8 cellular contexts compared by ENCODE assay signal in the genomic region with DNA sequence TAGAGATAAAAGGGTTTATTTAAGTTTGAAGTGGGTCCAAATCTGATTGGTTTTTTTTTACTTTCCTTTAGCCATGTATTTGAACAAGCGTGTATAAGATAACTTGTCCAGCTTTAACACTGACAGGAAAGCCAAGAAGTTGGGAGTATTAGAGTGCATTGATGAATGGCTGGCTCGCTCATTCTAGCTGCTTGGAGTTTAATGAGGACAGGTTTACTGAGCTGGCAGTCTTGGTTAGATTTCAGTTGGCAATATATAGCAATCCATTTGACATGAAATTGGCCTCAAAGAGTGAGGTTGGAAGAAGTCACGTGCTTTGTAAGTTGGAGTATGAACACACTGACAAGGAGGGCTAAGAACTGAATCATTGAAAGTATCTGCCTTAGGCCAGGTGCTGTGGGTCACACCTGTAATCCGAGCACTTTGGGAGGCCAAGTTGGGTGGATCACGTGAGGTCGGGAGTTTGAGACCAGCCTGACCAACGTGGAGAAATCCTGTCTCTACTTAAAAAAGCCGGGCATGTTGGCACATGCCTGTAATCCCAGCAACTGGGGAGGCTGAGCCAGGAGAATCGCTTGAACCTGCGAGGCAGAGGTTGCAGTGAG. TPM values are rescaled to one million over a fixed set of nuclear protein-coding genes. Genes with fewer than 3 reads are reported as not detected.
A peak's percentile ranks its signal among the peaks of the same experiment; 100 is the strongest.
DNase-seq lines count a peak whose midpoint lies in the region; ATAC-seq and TF ChIP-seq lines count a peak whose summit lies in the region.

No MANE protein-coding gene starts in this region.

- H3K9ac ChIP-seq in smooth muscle cell (ENCODE audit: low read depth), result no peak overlapping the region

- H3K4me1 ChIP-seq in hepatocyte (ENCODE audit: insufficient read depth) (peaks cover 51% of the 10 kb centered on the region), smooth muscle cell (ENCODE audit: low read depth) (peaks cover 9% of the 10 kb centered on the region), tibial nerve (peaks cover 0 to 68% (median 19%) of the 10 kb centered on the region in 4 donors)

- peaks cover 89% of the 10 kb centered on the region for H3K36me3 Mint-ChIP-seq in activated B cell treated with CpG ODN at 0.5 μM for 24 hours (ENCODE audit: low read depth)

- H3K4me3 Mint-ChIP-seq in activated B cell treated with CpG ODN at 0.5 μM for 24 hours, result no peak overlapping the region

- peak overlapping the region; percentile 12 for H3K27ac ChIP-seq in hepatocyte
- peak overlapping the region; percentile 67 for H3K27ac ChIP-seq in smooth muscle cell (ENCODE audit: low read depth)
- peak overlapping the region in 1 of 4 donors; percentile 30 for H3K27ac ChIP-seq in tibial nerve

- TF ChIP-seq POLR2A in tibial nerve (IDR thresholded peaks at IDR 0.05), result no peak

- peak overlapping the region; percentile 60 for H3K27ac Mint-ChIP-seq in activated B cell treated with CpG ODN at 0.5 μM for 24 hours

- H3K9me2 ChIP-seq in hepatocyte (replicated peaks; ENCODE audit: insufficient read depth), result no peaks in the 10 kb centered on the region

- H2AFZ ChIP-seq in hepatocyte (no peak overlapping the region), smooth muscle cell (ENCODE audit: low read depth) (no peak overlapping the region)

- H3K79me2 ChIP-seq in hepatocyte, result peaks cover 48% of the 10 kb centered on the region
- H3K79me2 ChIP-seq in smooth muscle cell (ENCODE audit: low read depth), result peaks cover 46% of the 10 kb centered on the region

- peak overlapping the region; percentile 28 for H3K4me2 ChIP-seq in hepatocyte
- H3K4me2 ChIP-seq in smooth muscle cell, result no peak overlapping the region

- H4K20me1 ChIP-seq in hepatocyte (ENCODE audit: insufficient read depth, poor library complexity, severe bottlenecking) (peaks cover 77% of the 10 kb centered on the region), smooth muscle cell (ENCODE audit: low read depth) (peaks cover 100% of the 10 kb centered on the region)

- no peaks in the 10 kb centered on the region for H3K27me3 Mint-ChIP-seq in activated B cell treated with CpG ODN at 0.5 μM for 24 hours

- CTCF ChIA-PET in activated B cell treated with CpG ODN at 0.5 μM for 24 hours (lab: Charles Lee), result interaction anchor here (1.0 to 4.4 kb wide), 2 partner anchors 151 to 175 kb away, joined by 3 to 19 read pairs; no protein-coding TSS in a partner anchor

- peak; percentile 3 for DNase-seq in activated CD4-positive, CD25-positive, alpha-beta regulatory T cell treated with anti-CD3 and anti-CD28 coated beads, Interleukin-2, amount 50 U/mL, for 72 hours
- DNase-seq in activated CD4-positive, CD25-positive, alpha-beta regulatory T cell (lab: John Stamatoyannopoulos, UW), result no peak
- DNase-seq in activated B cell treated with CpG ODN at 0.5 μM for 24 hours, result no peak
- DNase-seq in hepatocyte (ENCODE audit: low spot score), result no peak
- DNase-seq in smooth muscle cell (lab: John Stamatoyannopoulos, UW; ENCODE audit: unreplicated experiment), result no peak
- no peak for DNase-seq in tibial nerve (ENCODE audit: low spot score in 2 of 2)
- DNase-seq in T1000 (lab: John Stamatoyannopoulos, UW), result no peak

- no peaks in the 10 kb centered on the region for H3K9me3 Mint-ChIP-seq in activated B cell treated with CpG ODN at 0.5 μM for 24 hours

- H3K36me3 ChIP-seq in hepatocyte (replicated peaks; ENCODE audit: insufficient read depth, low read depth) (peaks cover 7% of the 10 kb centered on the region), smooth muscle cell (ENCODE audit: low read depth) (peaks cover 27% of the 10 kb centered on the region), tibial nerve (peaks cover 0 to 100% (median 21%) of the 10 kb centered on the region in 3 donors)

- WGBS in hepatocyte (ENCODE audit: low lambda C conversion rate, missing lambda C conversion rate), result 77% methylated on average over 10 of the region's 10 CpGs
- 78% methylated on average over 10 of the region's 10 CpGs for WGBS in smooth muscle cell (ENCODE audit: low lambda C conversion rate)
- WGBS in tibial nerve, 2 donors, result 81 to 82% methylated on average over 10 of the region's 10 CpGs

- TF ChIP-seq EP300 in tibial nerve (IDR thresholded peaks at IDR 0.05), result no peak

- intact Hi-C loops in activated B cell treated with CpG ODN at 0.5 μM for 24 hours (cut with micrococcal nuclease), result no loop called here

- peaks cover 61% of the 10 kb centered on the region for H3K4me1 Mint-ChIP-seq in activated B cell treated with CpG ODN at 0.5 μM for 24 hours

- H3K4me3 ChIP-seq in hepatocyte (no peak overlapping the region), smooth muscle cell (no peak overlapping the region), tibial nerve (no peak overlapping the region)

- H3K27me3 ChIP-seq in hepatocyte (no peaks in the 10 kb centered on the region), smooth muscle cell (ENCODE audit: low read depth) (no peaks in the 10 kb centered on the region), tibial nerve (no peaks in the 10 kb centered on the region)

- POLR2A ChIA-PET in activated B cell treated with CpG ODN at 0.5 μM for 24 hours (lab: Charles Lee), result interaction anchor here (1.0 to 6.6 kb wide), 5 partner anchors 8 to 146 kb away, joined by 3 to 83 read pairs (median 5); a partner anchor contains a TSS

- peaks cover 92% of the 10 kb centered on the region for H3F3A ChIP-seq in smooth muscle cell (ENCODE audit: low read depth)

- H3K9me3 ChIP-seq in hepatocyte (ENCODE audit: low read depth), result no peaks in the 10 kb centered on the region
- no peaks in the 10 kb centered on the region for H3K9me3 ChIP-seq in smooth muscle cell (replicated peaks; ENCODE audit: low read depth)
- H3K9me3 ChIP-seq in tibial nerve, result no peaks in the 10 kb centered on the region

- ATAC-seq in activated B cell treated with CpG ODN at 0.5 μM for 24 hours (ENCODE audit: low read depth), result no peak
- ATAC-seq in HG02623 (IDR thresholded peaks at IDR 0.05; ENCODE audit: unreplicated experiment), result no peak

- TF ChIP-seq CTCF in activated B cell treated with CpG ODN at 0.5 μM for 24 hours (IDR thresholded peaks at IDR 0.05), result no peak
- no peak for TF ChIP-seq CTCF in hepatocyte (IDR thresholded peaks at IDR 0.05; ENCODE audit: poor library complexity)
- no peak for TF ChIP-seq CTCF in smooth muscle cell (IDR thresholded peaks at IDR 0.05; ENCODE audit: borderline replicate concordance, insufficient read depth, poor library complexity, severe bottlenecking)
- no peak for TF ChIP-seq CTCF in tibial nerve (IDR thresholded peaks at IDR 0.05)

RNA-seq across cellular contexts. Expression of a gene that starts 13.7 kb away (rescaled TPM):
- total RNA-seq in activated B cell treated with CpG ODN at 0.5 μM for 24 hours (421 and 494 TPM in 2 replicates), hepatocyte (115 and 135 TPM in 2 replicates), smooth muscle cell (158 and 178 TPM in 2 replicates), tibial nerve (100 to 1,000 TPM; 185 to 260 (median 221) TPM)
- polyA plus RNA-seq in hepatocyte (190 and 192 TPM in 2 replicates), smooth muscle cell (163 and 179 TPM in 2 replicates)
